Comparison of ENCODE assay signal across 9 cellular contexts in genomic region chr20:17959257-17959627, GRCh38. TPM values are rescaled to one million over a fixed set of nuclear protein-coding genes. Genes with fewer than 3 reads are reported as not detected.
DNase-seq lines count a peak whose midpoint lies in the region; ATAC-seq lines count a peak whose summit lies in the region.
"Had no signal": no experiment of that assay in that cellular context is flagged by ENCODE, and none has a peak within 500 bp of the region (broad histone marks: within the 10 kb centered on the region; RNA-seq: fewer than 3 reads in every experiment).

No MANE protein-coding gene starts in this region.

- H3K9me3 Mint-ChIP-seq in activated T-cell treated with anti-CD3 and anti-CD28 coated beads, Interleukin-2, amount 50 U/mL, for 4 hours, result no peaks in the 10 kb centered on the region

- H3K27me3 ChIP-seq in SJSA1 (replicated peaks) (no peaks in the 10 kb centered on the region), right cardiac atrium (ENCODE audit: control insufficient read depth, insufficient read depth) (no peaks in the 10 kb centered on the region), subcutaneous abdominal adipose tissue (ENCODE audit: control insufficient read depth in 5 of 5, insufficient read depth in 4 of 5, low read length in 5 of 5) (no peaks in the 10 kb centered on the region)

- no peaks in the 10 kb centered on the region for H3K27me3 Mint-ChIP-seq in activated T-cell treated with anti-CD3 and anti-CD28 coated beads, Interleukin-2, amount 50 U/mL, for 4 hours (ENCODE audit: low read depth)

- intact Hi-C loops in right cardiac atrium (cut with DNase I) (no loop called here), posterior vena cava (cut with DNase I) (no loop called here)

- H3K36me3 Mint-ChIP-seq in activated T-cell treated with anti-CD3 and anti-CD28 coated beads, Interleukin-2, amount 50 U/mL, for 4 hours (ENCODE audit: insufficient read depth), result peaks cover 47% of the 10 kb centered on the region

- WGBS in right cardiac atrium, result 75% methylated on average over 5 of the region's 5 CpGs

- H3K9ac ChIP-seq in subcutaneous abdominal adipose tissue (ENCODE audit: low read length in 5 of 5), result peak overlapping the region in 2 of 5 donors; percentile 57 to 69

- peak overlapping the region; percentile 53 for H3K4me3 Mint-ChIP-seq in activated T-cell treated with anti-CD3 and anti-CD28 coated beads, Interleukin-2, amount 50 U/mL, for 4 hours

- H3K9me3 ChIP-seq in SJSA1 (replicated peaks) (no peaks in the 10 kb centered on the region), right cardiac atrium (ENCODE audit: control insufficient read depth, low read length) (no peaks in the 10 kb centered on the region), subcutaneous abdominal adipose tissue (ENCODE audit: control insufficient read depth in 5 of 5, low read length in 5 of 5) (no peaks in the 10 kb centered on the region)

- peaks cover 50% of the 10 kb centered on the region for H3K4me1 ChIP-seq in SJSA1 (replicated peaks)
- H3K4me1 ChIP-seq in right cardiac atrium (ENCODE audit: control insufficient read depth, insufficient read depth, low read length), result peaks cover 16% of the 10 kb centered on the region
- H3K4me1 ChIP-seq in subcutaneous abdominal adipose tissue (ENCODE audit: control insufficient read depth in 5 of 5, insufficient read depth in 5 of 5, low read length in 5 of 5), result peaks cover 0 to 68% (median 59%) of the 10 kb centered on the region in 5 donors

- peaks cover 84% of the 10 kb centered on the region for H3K4me1 Mint-ChIP-seq in activated T-cell treated with anti-CD3 and anti-CD28 coated beads, Interleukin-2, amount 50 U/mL, for 4 hours (ENCODE audit: low read depth)

- H3K36me3 ChIP-seq in SJSA1 (peaks cover 64% of the 10 kb centered on the region), subcutaneous abdominal adipose tissue (ENCODE audit: control insufficient read depth in 5 of 5, insufficient read depth in 5 of 5, low read length in 5 of 5) (peaks cover 2 to 18% (median 16%) of the 10 kb centered on the region in 5 donors)

- no peak for DNase-seq in activated T-cell treated with anti-CD3 and anti-CD28 coated beads, Interleukin-2, amount 50 U/mL, for 4 hours
- no peak for DNase-seq in activated T-cell treated with anti-CD3 and anti-CD28 coated beads, Interleukin-2, amount 50 U/mL, for 1 hour
- DNase-seq in SJSA1 (ENCODE audit: low read depth in 1 of 2, low spot score in 2 of 2) (no peak), right cardiac atrium (no peak), posterior vena cava (ENCODE audit: low spot score) (no peak)
- DNase-seq: NCI-H1105 had no signal

- no peak overlapping the region for H3K4me3 ChIP-seq in SJSA1
- H3K4me3 ChIP-seq in right cardiac atrium (ENCODE audit: low read length), result no peak overlapping the region
- no peak overlapping the region for H3K4me3 ChIP-seq in subcutaneous abdominal adipose tissue (ENCODE audit: low read depth in 1 of 5, low read length in 5 of 5)

- peak; percentile 32 to 64 for ATAC-seq in activated T-cell treated with anti-CD3 and anti-CD28 coated beads, Interleukin-2, amount 50 U/mL, for 4 hours
- ATAC-seq in right cardiac atrium (no peak), GM19467 (IDR thresholded peaks at IDR 0.05; ENCODE audit: unreplicated experiment) (no peak), HG03045 (IDR thresholded peaks at IDR 0.05; ENCODE audit: unreplicated experiment) (no peak)

- 0 out of 2 replicates have a peak overlapping the region, but pooled peaks have one; percentile 0 for H3K27ac ChIP-seq in SJSA1
- peak overlapping the region; percentile 64 for H3K27ac ChIP-seq in right cardiac atrium (ENCODE audit: low read length)
- H3K27ac ChIP-seq in subcutaneous abdominal adipose tissue (ENCODE audit: low read depth, low read length), result peak overlapping the region; percentile 68

RNA-seq across cellular contexts. Expression of gene SNX5, which starts 9.4 kb away (rescaled TPM):
- total RNA-seq in activated T-cell treated with anti-CD3 and anti-CD28 coated beads, Interleukin-2, amount 50 U/mL, for 4 hours, result 100 to 1,000 TPM; 148 to 177 (median 168) TPM
- total RNA-seq in SJSA1 (2014; rRNA removed; shearing (Covaris generic)), result 114 and 129 TPM in 2 replicates
- total RNA-seq in right cardiac atrium, result 10 to 100 TPM; 46.7 to 53.9 (median 49.9) TPM
- 47.8 TPM for polyA plus RNA-seq in right cardiac atrium
- 10 to 100 TPM; 44.4 to 44.7 TPM for total RNA-seq in posterior vena cava

RNA-seq across cellular contexts. Expression of gene MGME1, which starts 9.6 kb away (rescaled TPM):
- total RNA-seq in activated T-cell treated with anti-CD3 and anti-CD28 coated beads, Interleukin-2, amount 50 U/mL, for 4 hours, result 10 to 100 TPM; 14.4 to 16.6 (median 16.2) TPM
- 14.7 and 20.6 TPM in 2 replicates for total RNA-seq in SJSA1 (2014; rRNA removed; shearing (Covaris generic))
- total RNA-seq in right cardiac atrium (10 to 100 TPM in 3 of 4 donors, 1 to 10 TPM in 1; 9.7 to 12.0 (median 10.8) TPM), posterior vena cava (1 to 10 TPM; 7.5 to 9.0 TPM)
- 10.9 TPM for polyA plus RNA-seq in right cardiac atrium

Comparison
In these comparisons a context has a peak if more than half of its experiments do, and no peak if none do; other contexts are left out.
1. ATAC-seq: peak in activated T-cell treated with anti-CD3 and anti-CD28 coated beads, Interleukin-2, amount 50 U/mL, for 4 hours (2 of 2); none in right cardiac atrium (0 of 2), GM19467 (single experiment) and HG03045 (single experiment).
2. H3K27ac ChIP-seq: peak in every context shown above with its lines; median percentile 68 in subcutaneous abdominal adipose tissue; 64 in right cardiac atrium; 0 in SJSA1.